ENCODE assay signal across 8 cellular contexts in the genomic region with DNA sequence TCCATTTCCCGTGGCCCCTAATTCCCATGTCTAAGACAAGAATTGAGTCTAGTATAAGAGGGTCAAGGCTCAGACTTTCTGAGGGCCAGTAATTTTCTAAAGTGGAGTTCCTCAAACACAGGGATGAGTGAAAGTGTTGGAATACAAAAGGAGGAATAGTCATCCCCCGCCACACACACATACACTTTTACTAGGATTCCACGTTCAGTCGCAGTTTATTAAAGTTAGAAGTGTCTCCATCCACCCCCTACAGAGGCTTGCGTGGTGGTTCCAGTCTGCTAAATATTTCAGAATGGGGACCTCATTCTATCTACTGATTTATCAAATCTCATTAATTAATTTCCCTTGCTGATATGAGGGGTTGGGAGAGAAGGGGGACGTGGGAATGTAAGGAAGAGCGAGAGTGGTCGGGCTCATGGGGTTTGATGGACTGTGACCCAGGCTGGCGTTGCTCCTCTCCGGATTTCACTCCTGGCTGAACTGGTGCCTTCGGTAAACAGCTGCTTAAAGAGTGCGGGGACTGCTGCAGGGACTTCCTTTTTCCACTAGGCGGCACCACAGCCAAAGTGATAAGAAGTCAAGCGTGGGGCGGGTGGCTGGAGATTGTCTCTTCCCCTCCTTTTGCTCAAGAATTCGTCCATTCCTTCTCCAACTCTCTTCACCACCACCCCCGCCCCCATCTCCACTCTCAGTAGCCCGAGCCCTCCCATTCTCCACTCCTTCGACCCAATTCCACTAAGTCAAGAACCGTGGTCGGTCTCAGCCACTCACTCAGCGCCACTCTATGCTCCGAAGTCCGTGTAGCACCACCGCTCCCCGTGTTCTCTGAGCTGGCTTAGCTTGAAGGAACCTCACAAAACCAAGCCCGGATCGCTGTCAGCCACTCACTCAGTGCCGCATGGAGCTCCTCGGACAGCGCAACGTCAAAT.
A peak's percentile ranks its signal among the peaks of the same experiment; 100 is the strongest.
DNase-seq lines count a peak whose midpoint lies in the region; ATAC-seq and TF ChIP-seq lines count a peak whose summit lies in the region.

No MANE protein-coding gene starts in this region.

- peaks cover 79% of the 10 kb centered on the region for H3K27me3 ChIP-seq in HUES6 (ENCODE audit: control insufficient read depth, insufficient read depth, low read length)
- H3K27me3 ChIP-seq in OCI-LY3 (ENCODE audit: low read depth, low read length): peaks cover 22% of the 10 kb centered on the region
- H3K27me3 ChIP-seq in mucosa of rectum (ENCODE audit: control insufficient read depth in 2 of 2, insufficient read depth in 2 of 2, low read length in 2 of 2): peaks cover 4 to 10% of the 10 kb centered on the region in 2 donors

- ATAC-seq in GM19023 (IDR thresholded peaks at IDR 0.05; ENCODE audit: unreplicated experiment): peak; percentile 65

- peak overlapping the region; percentile 72 for H3K4me3 ChIP-seq in HUES6 (ENCODE audit: low read depth, low read length)
- H3K4me3 ChIP-seq in OCI-LY3 (ENCODE audit: low read length): peak overlapping the region; percentile 82
- H3K4me3 ChIP-seq in mucosa of rectum (ENCODE audit: low read length in 2 of 2): peak overlapping the region; percentile 63 to 76

- TF ChIP-seq CTCF in OCI-LY3 (IDR thresholded peaks at IDR 0.05; ENCODE audit: low read depth, low read length): peak; percentile 67

- H2AFZ ChIP-seq in OCI-LY3 (ENCODE audit: low read depth, low read length): peak overlapping the region; percentile 61

- H3K27ac ChIP-seq in HUES6 (ENCODE audit: low read depth, low read length): no peak overlapping the region
- no peak overlapping the region for H3K27ac ChIP-seq in OCI-LY3 (ENCODE audit: low read length)
- H3K27ac ChIP-seq in mucosa of rectum (ENCODE audit: low read depth in 2 of 2, low read length in 2 of 2): peak overlapping the region; percentile 81 to 85

- no peaks in the 10 kb centered on the region for H3K79me2 ChIP-seq in OCI-LY3 (ENCODE audit: low read length)

- DNase-seq in AG08395 (ENCODE audit: low spot score) (peak; percentile 90), erythroblast (lab: John Stamatoyannopoulos, UW) (peak; percentile 89 to 93)
- peak; percentile 85 for DNase-seq in activated CD8-positive, alpha-beta memory T cell treated with anti-CD3 and anti-CD28 coated beads, Interleukin-2, amount 50 U/mL, for 48 hours
- DNase-seq in stimulated activated CD8-positive, alpha-beta memory T cell treated with anti-CD3 and anti-CD28 coated beads, Interleukin-2, amount 100 ng/mL, for 48 hours (ENCODE audit: low read depth in 2 of 2): peak; percentile 58 to 76

- H3K4me1 ChIP-seq in HUES6 (ENCODE audit: control insufficient read depth, insufficient read depth, low read length) (peaks cover 27% of the 10 kb centered on the region), OCI-LY3 (ENCODE audit: low read length) (peaks cover 22% of the 10 kb centered on the region), mucosa of rectum (ENCODE audit: control insufficient read depth in 2 of 2, insufficient read depth in 2 of 2, low read length in 2 of 2) (peaks cover 39% of the 10 kb centered on the region in 2 donors)

- H3K9ac ChIP-seq in HUES6 (ENCODE audit: low read length) (peak overlapping the region; percentile 4), OCI-LY3 (ENCODE audit: low read length) (peak overlapping the region; percentile 40; the same call in 1 of the 2 replicates), mucosa of rectum (ENCODE audit: low read depth in 1 of 2, low read length in 2 of 2) (peak overlapping the region; percentile 68 to 80)

- no peaks in the 10 kb centered on the region for H4K20me1 ChIP-seq in OCI-LY3 (ENCODE audit: insufficient read depth, low read length)

- H3K36me3 ChIP-seq in HUES6 (ENCODE audit: control insufficient read depth, insufficient read depth, low read length) (no peaks in the 10 kb centered on the region), OCI-LY3 (replicated peaks; ENCODE audit: low read depth, low read length) (no peaks in the 10 kb centered on the region), mucosa of rectum (ENCODE audit: control insufficient read depth in 2 of 2, insufficient read depth in 2 of 2, low read length in 2 of 2) (peaks cover 0 to 2% of the 10 kb centered on the region in 2 donors)

- peak overlapping the region; percentile 98 for H3K4me2 ChIP-seq in OCI-LY3 (ENCODE audit: low read length)

- H3K9me3 ChIP-seq in HUES6 (ENCODE audit: control insufficient read depth, insufficient read depth, low read depth, low read length) (no peaks in the 10 kb centered on the region), OCI-LY3 (ENCODE audit: insufficient read depth, low read length) (no peaks in the 10 kb centered on the region), mucosa of rectum (ENCODE audit: control insufficient read depth in 2 of 2, low read length in 2 of 2) (no peaks in the 10 kb centered on the region)

- TF ChIP-seq POLR2A in erythroblast (IDR thresholded peaks at IDR 0.05; ENCODE audit: low read length): no peak

Comparison
In these comparisons a context has a peak if more than half of its experiments do, and no peak if none do; other contexts are left out.
1. H3K27ac ChIP-seq: peak in mucosa of rectum (2 of 2); none in HUES6 (single experiment) and OCI-LY3 (single experiment).
2. H3K9ac ChIP-seq: peak in every context shown above with its lines; median percentile 74 in mucosa of rectum; 40 in OCI-LY3; 4 in HUES6.
3. Peak in every context shown above with its lines, with median percentiles within 50 percentile points of each other: DNase-seq and H3K4me3 ChIP-seq.